In genomic region chr3:46898321-46899150, GRCh38 we compare ENCODE assay signal across 13 cellular contexts. TPM values are rescaled to one million over a fixed set of nuclear protein-coding genes. Genes with fewer than 3 reads are reported as not detected.
A peak's percentile ranks its signal among the peaks of the same experiment; 100 is the strongest.
DNase-seq lines count a peak whose midpoint lies in the region; ATAC-seq, FAIRE-seq and TF ChIP-seq lines count a peak whose summit lies in the region.
"Had no signal": no experiment of that assay in that cellular context is flagged by ENCODE, and none has a peak within 500 bp of the region (broad histone marks: within the 10 kb centered on the region; RNA-seq: fewer than 3 reads in every experiment).

No MANE protein-coding gene starts in this region.

- no peak overlapping the region for H2AFZ ChIP-seq in astrocyte (ENCODE audit: low read depth, low read length)

- no peaks in the 10 kb centered on the region for H3K36me3 Mint-ChIP-seq in astrocyte (ENCODE audit: low read depth, unreplicated experiment)

- H3K27me3 ChIP-seq in heart right ventricle (peaks cover 0 to 26% (median 11%) of the 10 kb centered on the region in 7 donors), astrocyte (ENCODE audit: insufficient read depth, low read length) (no peaks in the 10 kb centered on the region), aorta (ENCODE audit: control insufficient read depth in 1 of 2, insufficient read depth in 2 of 2, low read length in 1 of 2) (no peaks in the 10 kb centered on the region)

- FAIRE-seq in astrocyte (lab: Jason Lieb, UNC) = no peak

- no peaks in the 10 kb centered on the region for H3K4me1 Mint-ChIP-seq in astrocyte (ENCODE audit: low read depth, unreplicated experiment)

- no peaks in the 10 kb centered on the region for H3K9me3 Mint-ChIP-seq in astrocyte (ENCODE audit: unreplicated experiment)
- H3K9me3 Mint-ChIP-seq: activated T-helper 2 cell treated with anti-CD3 and anti-CD28 coated beads, Interferon-gamma antibody, Interleukin-2, Interleukin-4, amounts not matched to agents 10 μg/mL and 5 μg/mL and 100 μg/mL, durations not matched to agents 14 hours and 24 hours and 36 hours had no signal

- TF ChIP-seq CTCF in heart right ventricle (IDR thresholded peaks at IDR 0.05) (no peak), astrocyte (IDR thresholded peaks at IDR 0.05; ENCODE audit: insufficient read depth, low read depth, low read length) (no peak), foreskin fibroblast (IDR thresholded peaks at IDR 0.05; ENCODE audit: low read depth, low read length) (no peak)

- H3K9ac ChIP-seq in astrocyte (ENCODE audit: low read length) = no peak overlapping the region

- H3K27ac ChIP-seq in heart right ventricle (no peak overlapping the region), astrocyte (ENCODE audit: low read depth, low read length) (no peak overlapping the region), aorta (ENCODE audit: low read depth in 1 of 2, low read length in 2 of 2) (no peak overlapping the region)

- H3K9me3 ChIP-seq in heart right ventricle = no peaks in the 10 kb centered on the region
- H3K9me3 ChIP-seq in astrocyte (ENCODE audit: insufficient read depth, low read depth, low read length) = no peaks in the 10 kb centered on the region
- H3K9me3 ChIP-seq in aorta (ENCODE audit: control insufficient read depth, low read length) = no peaks in the 10 kb centered on the region

- peak; percentile 47 for DNase-seq in Right ventricle myocardium superior
- DNase-seq in heart right ventricle = no peak
- DNase-seq in astrocyte (ENCODE audit: low read depth) = no peak
- DNase-seq in myocyte (ENCODE audit: low read depth) = peak; percentile 77
- peak; percentile 49 to 78 for DNase-seq in aorta
- DNase-seq in SKM-1 (lab: John Stamatoyannopoulos, UW; ENCODE audit: unreplicated experiment) = no peak
- DNase-seq in foreskin fibroblast = no peak
- DNase-seq in mucosa of gallbladder (ENCODE audit: low spot score) = no peak
- DNase-seq: central memory CD4-positive, alpha-beta T cell; GDM1; islet precursor cell; NCI-H345 had no signal

- H3K4me1 ChIP-seq in heart right ventricle (peaks cover 2 to 32% (median 21%) of the 10 kb centered on the region in 9 donors), astrocyte (ENCODE audit: insufficient read depth, low read length) (no peaks in the 10 kb centered on the region), aorta (ENCODE audit: control insufficient read depth in 1 of 2, insufficient read depth in 2 of 2, low read length in 2 of 2) (no peaks in the 10 kb centered on the region)

- peak overlapping the region; percentile 26 for H3K4me2 ChIP-seq in astrocyte (ENCODE audit: low read length)

- H3K27me3 Mint-ChIP-seq in astrocyte (ENCODE audit: low read depth, unreplicated experiment) = peaks cover 52% of the 10 kb centered on the region

- WGBS in heart right ventricle, 2 donors = 17 to 24% methylated on average over 64 to 71 of the region's 71 CpGs
- 10 to 15% methylated on average over 60 to 71 of the region's 71 CpGs for whole genome bisulfite sequencing in aorta, 2 donors

- H3K4me3 Mint-ChIP-seq in astrocyte (ENCODE audit: unreplicated experiment) = no peak overlapping the region

- H3K36me3 ChIP-seq in heart right ventricle (no peaks in the 10 kb centered on the region), astrocyte (ENCODE audit: insufficient read depth, low read length) (no peaks in the 10 kb centered on the region), aorta (ENCODE audit: control insufficient read depth in 1 of 2, insufficient read depth in 2 of 2, low read length in 1 of 2) (no peaks in the 10 kb centered on the region)

- no peak overlapping the region for H3K27ac Mint-ChIP-seq in astrocyte (ENCODE audit: unreplicated experiment)
- H3K27ac Mint-ChIP-seq: activated T-helper 2 cell treated with anti-CD3 and anti-CD28 coated beads, Interferon-gamma antibody, Interleukin-2, Interleukin-4, amounts not matched to agents 10 μg/mL and 5 μg/mL and 100 μg/mL, durations not matched to agents 14 hours and 24 hours and 36 hours had no signal

- peaks cover 6% of the 10 kb centered on the region for H4K20me1 ChIP-seq in astrocyte (ENCODE audit: insufficient read depth, low read length)

- H3K79me2 ChIP-seq in astrocyte (ENCODE audit: insufficient read depth, low read length) = no peaks in the 10 kb centered on the region

- no peak overlapping the region for H3K4me3 ChIP-seq in heart right ventricle
- H3K4me3 ChIP-seq in astrocyte (ENCODE audit: insufficient read depth, low read depth, low read length) = no peak overlapping the region
- no peak overlapping the region for H3K4me3 ChIP-seq in aorta (ENCODE audit: low read length in 2 of 2)
- H3K4me3 ChIP-seq in foreskin fibroblast (ENCODE audit: low read depth in 1 of 2, low read length in 2 of 2) = no peak overlapping the region

- no peak for ATAC-seq in Right ventricle myocardium superior (ENCODE audit: poor library complexity)
- ATAC-seq in heart right ventricle = no peak
- no peak for ATAC-seq in aorta (ENCODE audit: low FRiP score)

- intact Hi-C loops in Right ventricle myocardium superior (cut with DNase I) = no loop called here
- intact Hi-C loops in heart right ventricle (cut with DNase I) = loop anchor here in 2 of 10 donors (5.0 kb wide), 2 partner anchors 196 to 236 kb away; partner anchors contain the start of gene TMIE (in 1 of the 2)
- intact Hi-C loops in aorta (cut with DNase I) = no loop called here

RNA-seq across cellular contexts. Expression of gene PTH1R, which starts 21.0 kb away (rescaled TPM):
- total RNA-seq in Right ventricle myocardium superior (11.8 TPM), heart right ventricle (10 to 100 TPM in 2 of 10 donors, 1 to 10 TPM in 8; 1.5 to 18.5 (median 3.0) TPM), astrocyte (4.4 and 5.2 TPM in 2 replicates), myocyte (5.6 and 5.7 TPM in 2 replicates), aorta (1 to 10 TPM; 6.6 to 6.7 TPM), mucosa of gallbladder (11.7 TPM)
- polyA plus RNA-seq in heart right ventricle (10 to 100 TPM; 12.8 to 89.8 TPM), aorta (10 to 100 TPM in 1 of 2 donors, 1 to 10 TPM in 1; 8.4 to 38.6 TPM)
- 3.6 TPM for polyA plus RNA-seq in myocyte (2012)
- total RNA-seq: activated T-helper 2 cell treated with anti-CD3 and anti-CD28 coated beads, Interferon-gamma antibody, Interleukin-2, Interleukin-4, amounts not matched to agents 10 μg/mL and 5 μg/mL and 100 μg/mL, durations not matched to agents 14 hours and 24 hours and 36 hours had no signal

RNA-seq across cellular contexts. Expression of gene MYL3, which starts 35.3 kb away (rescaled TPM):
- total RNA-seq in Right ventricle myocardium superior = 10,727 TPM
- total RNA-seq in heart right ventricle = 1,000 to 10,000 TPM; 5,377 to 9,904 (median 7,431) TPM
- 1,000 to 10,000 TPM; 7,541 to 8,578 TPM for polyA plus RNA-seq in heart right ventricle
- 0.43 and 0.89 TPM in 2 replicates for total RNA-seq in astrocyte
- 4.5 and 7.8 TPM in 2 replicates for total RNA-seq in myocyte
- polyA plus RNA-seq in myocyte (2012) = 10.2 TPM
- total RNA-seq in aorta = 1 to 10 TPM; 1.8 to 3.0 TPM
- polyA plus RNA-seq in aorta = 10 to 100 TPM in 1 of 2 donors, 1 to 10 TPM in 1; 2.6 to 14.3 TPM
- total RNA-seq in mucosa of gallbladder = 1.8 TPM
- total RNA-seq: activated T-helper 2 cell treated with anti-CD3 and anti-CD28 coated beads, Interferon-gamma antibody, Interleukin-2, Interleukin-4, amounts not matched to agents 10 μg/mL and 5 μg/mL and 100 μg/mL, durations not matched to agents 14 hours and 24 hours and 36 hours had no signal

Comparison
In these comparisons a context has a peak if more than half of its experiments do, and no peak if none do; other contexts are left out.
1. DNase-seq: peak in Right ventricle myocardium superior (single experiment), myocyte (single experiment) and aorta (2 of 2); none in heart right ventricle (0 of 2), astrocyte (single experiment), SKM-1 (single experiment), foreskin fibroblast (0 of 2) and mucosa of gallbladder (single experiment).
2. RNA of gene MYL3, which starts 35.3 kb away (total RNA-seq): 10,727 TPM in Right ventricle myocardium superior (single experiment) and 5,377 to 9,904 TPM in heart right ventricle; 4.5 to 7.8 TPM in myocyte, 1.8 to 3.0 TPM in aorta, 1.8 TPM in mucosa of gallbladder (single experiment) and 0.43 to 0.89 TPM in astrocyte; every median in the first group is over 100 times any median in the second.